In the genomic region with DNA sequence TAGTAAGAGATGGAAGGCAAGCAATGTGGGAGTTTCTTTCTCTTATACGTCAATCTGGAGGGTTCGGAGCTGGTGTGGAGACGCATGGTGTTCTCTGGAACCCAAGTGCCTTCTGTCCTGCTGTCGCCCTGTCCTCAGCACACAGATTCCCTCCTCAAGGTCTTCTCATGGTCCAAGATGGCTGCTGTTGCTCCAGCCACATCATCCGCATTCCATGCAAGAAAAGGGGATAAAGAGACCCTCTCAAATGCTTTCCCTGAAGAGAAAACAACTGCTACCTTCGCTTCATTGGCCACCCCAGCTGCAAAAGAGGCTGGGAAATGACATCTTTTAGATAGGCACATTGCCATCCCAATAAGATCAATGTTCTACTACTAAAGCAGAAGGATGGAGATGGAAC, we compare ENCODE assay signal across 29 cellular contexts.
"Had no signal": no experiment of that assay in that cellular context is flagged by ENCODE, and none has a peak within 500 bp of the region (broad histone marks: within the 10 kb centered on the region; RNA-seq: fewer than 3 reads in every experiment).

No MANE protein-coding gene starts in this region.

- H3K27ac Mint-ChIP-seq: activated CD8-positive, alpha-beta T cell treated with anti-CD3 and anti-CD28 coated beads, Interleukin-2, amount 10 ng/mL, durations not matched to agents 7 days and 5 days; activated naive CD8-positive, alpha-beta T cell treated with anti-CD3 and anti-CD28 coated beads, Interleukin-2, amount 10 ng/mL, durations not matched to agents 7 days and 5 days; activated T-cell treated with anti-CD3 and anti-CD28 coated beads, Interleukin-2, amount 50 U/mL, for 72 hours; activated T-helper 2 cell treated with anti-CD3 and anti-CD28 coated beads, Interferon-gamma antibody, Interleukin-2, Interleukin-4, amounts not matched to agents 10 μg/mL and 5 μg/mL and 100 μg/mL, durations not matched to agents 14 hours and 24 hours and 36 hours; T-helper 1 cell treated with Interleukin-12 subunit alpha and Interleukin-12 subunit beta and Interleukin-4 antibody, amounts not matched to agents 30 μg/mL and 1 μg/mL, for 36 hours; WTC11 had no signal

- DNase-seq: activated CD4-positive, alpha-beta T cell treated with anti-CD3 and anti-CD28 coated beads for 48 hours; activated CD4-positive, alpha-beta T cell treated with anti-CD3 and anti-CD28 coated beads, Interleukin-2, amount 50 U/mL, for 4 hours; activated CD4-positive, CD25-positive, alpha-beta regulatory T cell treated with anti-CD3 and anti-CD28 coated beads, Interleukin-2, amount 50 U/mL, for 72 hours; activated CD8-positive, alpha-beta T cell treated with anti-CD3 and anti-CD28 coated beads, Interleukin-2, amount 10 ng/mL, durations not matched to agents 7 days and 5 days; activated naive CD4-positive, alpha-beta T cell treated with anti-CD3 and anti-CD28 coated beads, Interleukin-2, amount 50 U/mL, for 16 hours; activated naive CD8-positive, alpha-beta T cell treated with anti-CD3 and anti-CD28 coated beads, Interleukin-2, amount 10 ng/mL, durations not matched to agents 7 days and 5 days; activated T-cell treated with anti-CD3 and anti-CD28 coated beads, Interleukin-2, amount 50 U/mL, for 72 hours; anterior cingulate cortex; Karpas-422; MM.1S; NCI-H1105; NCI-H1436; NCI-H1694 treated with DMSO at 0.1 percent for 48 hours; NCI-H2029 treated with DMSO at 0.1 percent for 48 hours; NCI-H345; NCI-H510A treated with DMSO at 0.1 percent for 48 hours; NCI-H69; NK-92 treated with Interleukin-12 subunit alpha and Interleukin-12 subunit beta, amount 100 ng/mL, for 24 hours; OCI-M1; RPMI8226; SHP77; T-helper 9 cell had no signal

- H3K4me3 ChIP-seq: adrenal gland, SJSA1 had no signal

- H3K27me3 Mint-ChIP-seq: activated naive CD8-positive, alpha-beta T cell treated with anti-CD3 and anti-CD28 coated beads, Interleukin-2, amount 10 ng/mL, durations not matched to agents 7 days and 5 days had no signal

- H3K4me3 Mint-ChIP-seq: activated CD8-positive, alpha-beta T cell treated with anti-CD3 and anti-CD28 coated beads, Interleukin-2, amount 10 ng/mL, durations not matched to agents 7 days and 5 days; activated naive CD8-positive, alpha-beta T cell treated with anti-CD3 and anti-CD28 coated beads, Interleukin-2, amount 10 ng/mL, durations not matched to agents 7 days and 5 days; activated T-cell treated with anti-CD3 and anti-CD28 coated beads, Interleukin-2, amount 50 U/mL, for 72 hours; T-helper 1 cell treated with Interleukin-12 subunit alpha and Interleukin-12 subunit beta and Interleukin-4 antibody, amounts not matched to agents 30 μg/mL and 1 μg/mL, for 36 hours; WTC11 had no signal

- H3K27me3 ChIP-seq: adrenal gland, SJSA1 had no signal

- H3K9me3 Mint-ChIP-seq: activated naive CD8-positive, alpha-beta T cell treated with anti-CD3 and anti-CD28 coated beads, Interleukin-2, amount 10 ng/mL, durations not matched to agents 7 days and 5 days; activated T-cell treated with anti-CD3 and anti-CD28 coated beads, Interleukin-2, amount 50 U/mL, for 72 hours; activated T-helper 2 cell treated with anti-CD3 and anti-CD28 coated beads, Interferon-gamma antibody, Interleukin-2, Interleukin-4, amounts not matched to agents 10 μg/mL and 5 μg/mL and 100 μg/mL, durations not matched to agents 14 hours and 24 hours and 36 hours; T-helper 1 cell treated with Interleukin-12 subunit alpha and Interleukin-12 subunit beta and Interleukin-4 antibody, amounts not matched to agents 30 μg/mL and 1 μg/mL, for 36 hours had no signal

- H3K27ac ChIP-seq: adrenal gland, SJSA1 had no signal

- ATAC-seq: activated CD8-positive, alpha-beta T cell treated with anti-CD3 and anti-CD28 coated beads, Interleukin-2, amount 10 ng/mL, durations not matched to agents 7 days and 5 days; activated T-cell treated with anti-CD3 and anti-CD28 coated beads, Interleukin-2, amount 50 U/mL, for 72 hours; Panc1; SK-N-SH treated with all-trans-retinoic acid at 6 μM for 48 hours; WTC11 had no signal

- H3K36me3 ChIP-seq: adrenal gland, SJSA1 had no signal

- H3K4me1 ChIP-seq: adrenal gland had no signal

- H3K36me3 Mint-ChIP-seq: activated naive CD8-positive, alpha-beta T cell treated with anti-CD3 and anti-CD28 coated beads, Interleukin-2, amount 10 ng/mL, durations not matched to agents 7 days and 5 days; WTC11 had no signal

- H3K9me3 ChIP-seq: adrenal gland, SJSA1 had no signal
